24 cellular contexts compared by ENCODE assay signal in the genomic region with DNA sequence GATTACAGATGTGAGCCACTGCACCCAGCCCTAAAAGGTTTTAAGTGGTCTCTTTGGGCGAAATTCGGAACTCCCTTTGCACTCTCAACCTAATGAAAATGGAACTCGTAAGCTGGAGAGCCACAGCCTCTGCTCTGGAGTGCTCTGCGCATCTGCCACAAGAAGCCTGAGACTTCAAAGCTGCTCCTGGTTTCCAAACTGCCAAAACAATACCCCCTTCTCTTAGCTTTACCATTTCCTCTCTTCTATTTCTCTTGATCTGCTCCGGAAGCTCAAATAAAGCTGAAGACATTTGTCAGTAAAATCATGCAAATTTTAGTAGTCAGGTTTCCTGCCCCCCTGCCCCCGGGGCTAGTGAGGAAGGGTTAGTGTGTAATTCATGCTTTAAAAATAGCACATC. TPM values are rescaled to one million over a fixed set of nuclear protein-coding genes. Genes with fewer than 3 reads are reported as not detected.
"Had no signal": no experiment of that assay in that cellular context is flagged by ENCODE, and none has a peak within 500 bp of the region (broad histone marks: within the 10 kb centered on the region; RNA-seq: fewer than 3 reads in every experiment).

No MANE protein-coding gene starts in this region.

- H3K4me1 ChIP-seq: heart left ventricle, spleen, tibial artery, upper lobe of right lung had no signal

- H3K27me3 Mint-ChIP-seq: effector memory CD8-positive, alpha-beta T cell; stimulated activated memory B cell treated with anti-CD40 and anti-IgM and Interleukin-4, amounts not matched to agents 10 μg/mL and 1 μg/mL and 100 μg/mL, for 72 hours; stimulated activated naive CD8-positive, alpha-beta T cell treated with anti-CD3 and anti-CD28 coated beads, Interleukin-15, Interleukin-2, amounts not matched to agents 100 ng/mL and 50 ng/mL, for 24 hours had no signal

- H3K9me3 Mint-ChIP-seq: neural crest cell; stimulated activated memory B cell treated with anti-CD40 and anti-IgM and Interleukin-4, amounts not matched to agents 10 μg/mL and 1 μg/mL and 100 μg/mL, for 72 hours; stimulated activated naive CD8-positive, alpha-beta T cell treated with anti-CD3 and anti-CD28 coated beads, Interleukin-15, Interleukin-2, amounts not matched to agents 100 ng/mL and 50 ng/mL, for 24 hours had no signal

- H3K4me1 Mint-ChIP-seq: natural killer cell had no signal

- H3K36me3 Mint-ChIP-seq: natural killer cell; stimulated activated memory B cell treated with anti-CD40 and anti-IgM and Interleukin-4, amounts not matched to agents 10 μg/mL and 1 μg/mL and 100 μg/mL, for 72 hours had no signal

- H3K27me3 ChIP-seq: heart left ventricle, spleen, tibial artery, upper lobe of right lung had no signal

- H3K27ac ChIP-seq: heart left ventricle, spleen, tibial artery, upper lobe of right lung had no signal

- DNase-seq: effector memory CD8-positive, alpha-beta T cell; heart left ventricle; hippocampal formation; kidney glomerular epithelial cell; mammary epithelial cell; mucosa of descending colon; natural killer cell; posterior cingulate gyrus; spleen; stimulated activated CD4-positive, alpha-beta T cell treated with anti-CD3 and anti-CD28 coated beads, Interleukin-15, amount 100 ng/mL, for 24 hours; stimulated activated CD4-positive, alpha-beta T cell treated with anti-CD3 and anti-CD28 coated beads, Interleukin-1b, Interleukin-23, amount 100 ng/mL, for 48 hours; stimulated activated CD4-positive, alpha-beta T cell treated with anti-CD3 and anti-CD28 coated beads, Interleukin-4, amount 100 ng/mL, for 24 hours; tibial artery; upper lobe of right lung had no signal

- H3K36me3 ChIP-seq: heart left ventricle, spleen, tibial artery, upper lobe of right lung had no signal

- H3K27ac Mint-ChIP-seq: effector memory CD8-positive, alpha-beta T cell; natural killer cell; stimulated activated memory B cell treated with anti-CD40 and anti-IgM and Interleukin-4, amounts not matched to agents 10 μg/mL and 1 μg/mL and 100 μg/mL, for 72 hours; stimulated activated naive CD8-positive, alpha-beta T cell treated with anti-CD3 and anti-CD28 coated beads, Interleukin-15, Interleukin-2, amounts not matched to agents 100 ng/mL and 50 ng/mL, for 24 hours had no signal

- H3K4me3 ChIP-seq: heart left ventricle, mucosa of descending colon, spleen, tibial artery, upper lobe of right lung had no signal

- H3K4me3 Mint-ChIP-seq: effector memory CD8-positive, alpha-beta T cell; natural killer cell; neural crest cell; stimulated activated memory B cell treated with anti-CD40 and anti-IgM and Interleukin-4, amounts not matched to agents 10 μg/mL and 1 μg/mL and 100 μg/mL, for 72 hours; stimulated activated naive CD8-positive, alpha-beta T cell treated with anti-CD3 and anti-CD28 coated beads, Interleukin-15, Interleukin-2, amounts not matched to agents 100 ng/mL and 50 ng/mL, for 24 hours had no signal

- ATAC-seq: effector memory CD8-positive, alpha-beta T cell; heart left ventricle; left lobe of liver; mucosa of descending colon; natural killer cell; sciatic nerve; stimulated activated memory B cell treated with anti-CD40 and anti-IgM and Interleukin-4, amounts not matched to agents 10 μg/mL and 1 μg/mL and 100 μg/mL, for 72 hours; upper lobe of right lung had no signal

- H3K9me3 ChIP-seq: heart left ventricle, mucosa of descending colon, tibial artery, upper lobe of right lung had no signal

RNA-seq across cellular contexts. Expression of gene IQCJ, which starts 45.5 kb away (rescaled TPM):
- total RNA-seq: epithelial cell of proximal tubule, glomerular endothelial cell, left lobe of liver, mammary epithelial cell, natural killer cell, neural crest cell, osteocyte, pulmonary artery endothelial cell, skeletal muscle tissue, spleen, upper lobe of right lung had no signal
- polyA plus RNA-seq: mammary epithelial cell, spleen had no signal
